Comparison of ENCODE assay signal across 19 cellular contexts in genomic region chr16:86877835-86878234, GRCh38.
"Had no signal": no experiment of that assay in that cellular context is flagged by ENCODE, and none has a peak within 500 bp of the region (broad histone marks: within the 10 kb centered on the region; RNA-seq: fewer than 3 reads in every experiment).

No MANE protein-coding gene starts in this region.

- H3K4me3 Mint-ChIP-seq: IgD-negative memory B cell had no signal

- H3K9ac ChIP-seq: KMS-11, SK-N-SH had no signal

- H3K4me2 ChIP-seq: KMS-11, SK-N-SH had no signal

- H3K27ac ChIP-seq: KMS-11 had no signal

- ATAC-seq: K562 had no signal

- H3K9me3 ChIP-seq: SK-N-SH had no signal

- DNase-seq: Kasumi-1, MM.1S, NCI-H1092 treated with DMSO at 0.1 percent for 48 hours, NCI-H1436, NCI-H187, NCI-H2081, NCI-H2107, NCI-H2227 treated with DMSO at 0.1 percent for 48 hours, NCI-H524, NCI-H526 treated with DMSO at 0.1 percent for 48 hours, NCI-H748 treated with DMSO at 0.1 percent for 48 hours, Right ventricle myocardium superior, RPMI8226, SIG-M5, SK-N-SH, SW 1271 had no signal

- H3K4me3 ChIP-seq: K562 had no signal
